16 cellular contexts compared by ENCODE assay signal in genomic region chr3:152039887-152040286, GRCh38.
A peak's percentile ranks its signal among the peaks of the same experiment; 100 is the strongest.
DNase-seq lines count a peak whose midpoint lies in the region; ATAC-seq and TF ChIP-seq lines count a peak whose summit lies in the region.
"Had no signal": no experiment of that assay in that cellular context is flagged by ENCODE, and none has a peak within 500 bp of the region (broad histone marks: within the 10 kb centered on the region; RNA-seq: fewer than 3 reads in every experiment).

No MANE protein-coding gene starts in this region.

- peak; percentile 92 for ATAC-seq in GM18502 (IDR thresholded peaks at IDR 0.05; ENCODE audit: poor library complexity, unreplicated experiment)
- ATAC-seq in GM19452 (IDR thresholded peaks at IDR 0.05; ENCODE audit: unreplicated experiment), result peak; percentile 93
- peak; percentile 79 for ATAC-seq in HG02884 (IDR thresholded peaks at IDR 0.05; ENCODE audit: unreplicated experiment)
- peak; percentile 95 for ATAC-seq in HG03575 (IDR thresholded peaks at IDR 0.05; ENCODE audit: extremely low read depth, insufficient number of reproducible peaks, low FRiP score, unreplicated experiment)
- no peak for ATAC-seq in naive thymus-derived CD8-positive, alpha-beta T cell
- ATAC-seq: mucosa of descending colon had no signal

- H3K27me3 ChIP-seq in ovary, result no peaks in the 10 kb centered on the region
- H3K27me3 ChIP-seq: adrenal gland had no signal

- peaks cover 1% of the 10 kb centered on the region for H3K4me1 ChIP-seq in ovary (ENCODE audit: insufficient read depth)
- H3K4me1 ChIP-seq: adrenal gland had no signal

- 98 to 100% (median 98%) methylated on average over 1 of the region's 1 CpG for WGBS in ovary, 3 donors

- no peak for TF ChIP-seq EP300 in ovary (IDR thresholded peaks at IDR 0.05)

- intact Hi-C loops in ovary (cut with DNase I), result no loop called here

- H3K9me3 Mint-ChIP-seq in naive thymus-derived CD8-positive, alpha-beta T cell, result peaks cover 0 to 35% (median 9%) of the 10 kb centered on the region in 9 donors

- TF ChIP-seq CTCF in ovary (IDR thresholded peaks at IDR 0.05), result no peak

- peaks cover 0 to 4% (median 3%) of the 10 kb centered on the region in 5 donors for H3K27me3 Mint-ChIP-seq in naive thymus-derived CD8-positive, alpha-beta T cell

- H3K27ac ChIP-seq in ovary, result no peak overlapping the region
- H3K27ac ChIP-seq: adrenal gland, skin epidermis had no signal

- POLR2A ChIA-PET in naive thymus-derived CD8-positive, alpha-beta T cell (lab: Charles Lee), result no interaction called here

- no peak overlapping the region for H3K27ac Mint-ChIP-seq in naive thymus-derived CD8-positive, alpha-beta T cell
- H3K27ac Mint-ChIP-seq: activated CD4-positive, alpha-beta T cell treated with anti-CD3 and anti-CD28 coated beads, Interleukin-2, amount 10 ng/mL, durations not matched to agents 24 days and 14 days; CD14-positive monocyte had no signal

- H3K4me3 Mint-ChIP-seq in naive thymus-derived CD8-positive, alpha-beta T cell, result no peak overlapping the region
- H3K4me3 Mint-ChIP-seq: activated CD4-positive, alpha-beta T cell treated with anti-CD3 and anti-CD28 coated beads, Interleukin-2, amount 10 ng/mL, durations not matched to agents 24 days and 14 days; CD14-positive monocyte had no signal

- no peak overlapping the region for H3K4me3 ChIP-seq in ovary
- H3K4me3 ChIP-seq: adrenal gland, mucosa of descending colon, skin epidermis had no signal

- DNase-seq in DMS 273 (lab: John Stamatoyannopoulos, UW; ENCODE audit: unreplicated experiment) (no peak), ovary (no peak), NCI-H748 treated with DMSO at 0.1 percent for 48 hours (lab: John Stamatoyannopoulos, UW) (no peak)
- DNase-seq in naive thymus-derived CD8-positive, alpha-beta T cell, result no peak
- DNase-seq: activated CD4-positive, alpha-beta T cell treated with anti-CD3 and anti-CD28 coated beads, Interleukin-2, amount 10 ng/mL, durations not matched to agents 24 days and 14 days; adrenal gland; effector CD4-positive, alpha-beta T cell; mucosa of descending colon; NCI-H2107; SHP77 had no signal

- peaks cover 0 to 11% (median 0%) of the 10 kb centered on the region in 3 donors for H3K36me3 Mint-ChIP-seq in naive thymus-derived CD8-positive, alpha-beta T cell
- H3K36me3 Mint-ChIP-seq: CD14-positive monocyte had no signal

- H3K36me3 ChIP-seq in ovary, result no peaks in the 10 kb centered on the region
- H3K36me3 ChIP-seq: adrenal gland had no signal

- H3K9me3 ChIP-seq in ovary, result no peaks in the 10 kb centered on the region

- no peaks in the 10 kb centered on the region for H3K4me1 Mint-ChIP-seq in naive thymus-derived CD8-positive, alpha-beta T cell
- H3K4me1 Mint-ChIP-seq: activated CD4-positive, alpha-beta T cell treated with anti-CD3 and anti-CD28 coated beads, Interleukin-2, amount 10 ng/mL, durations not matched to agents 24 days and 14 days had no signal

- no peak for TF ChIP-seq POLR2A in ovary (IDR thresholded peaks at IDR 0.05)

Comparison
In these comparisons a context has a peak if more than half of its experiments do, and no peak if none do; other contexts are left out.
1. ATAC-seq: peak in GM18502 (single experiment), GM19452 (single experiment), HG02884 (single experiment) and HG03575 (single experiment); none in naive thymus-derived CD8-positive, alpha-beta T cell (0 of 2).